In genomic region chr13:84025828-84026227, GRCh38 we compare ENCODE assay signal across 22 cellular contexts.
DNase-seq lines count a peak whose midpoint lies in the region; ATAC-seq, FAIRE-seq and TF ChIP-seq lines count a peak whose summit lies in the region.
"Had no signal": no experiment of that assay in that cellular context is flagged by ENCODE, and none has a peak within 500 bp of the region (broad histone marks: within the 10 kb centered on the region; RNA-seq: fewer than 3 reads in every experiment).

No MANE protein-coding gene starts in this region.

- no peak for ATAC-seq in HG03469 (IDR thresholded peaks at IDR 0.05; ENCODE audit: unreplicated experiment)
- ATAC-seq in activated T-helper 17 cell treated with anti-CD3 and anti-CD28 coated beads, Interleukin-2, amount 50 U/mL, for 72 hours (replicated peaks), result no peak
- ATAC-seq in GM18870 (IDR thresholded peaks at IDR 0.05; ENCODE audit: unreplicated experiment), result no peak
- ATAC-seq: A549, Panc1, SK-N-SH treated with all-trans-retinoic acid at 6 μM for 48 hours had no signal

- H3K4me3 ChIP-seq in H1 (ENCODE audit: extremely low read depth in 1 of 4, insufficient read depth in 2 of 4, low read depth in 3 of 4, low read length in 4 of 4) (no peak overlapping the region), neuronal stem cell (ENCODE audit: low read length in 2 of 2) (no peak overlapping the region)
- H3K4me3 ChIP-seq: A549 had no signal

- H3K9me3 ChIP-seq in H1 (ENCODE audit: insufficient read depth in 2 of 2, low read depth in 1 of 2, low read length in 1 of 2) (no peaks in the 10 kb centered on the region), neuronal stem cell (replicated peaks in 1 of 2; ENCODE audit: control insufficient read depth in 2 of 2, insufficient read depth in 1 of 2, low read depth in 1 of 2, low read length in 2 of 2) (peaks cover 0 to 8% of the 10 kb centered on the region in 2 donors)
- H3K9me3 ChIP-seq: A549, Caco-2 had no signal

- H3K79me1 ChIP-seq in H1 (ENCODE audit: low read depth, low read length) (no peaks in the 10 kb centered on the region), neuronal stem cell (ENCODE audit: low read depth, low read length) (no peaks in the 10 kb centered on the region)

- H4K8ac ChIP-seq in H1 (ENCODE audit: extremely low read depth, insufficient read depth, low read length), result no peak overlapping the region
- H4K8ac ChIP-seq in neuronal stem cell (ENCODE audit: low read depth, low read length), result no peak overlapping the region

- peak; percentile 19 for DNase-seq in ELF-1 (ENCODE audit: low read depth, low spot score)
- peak; percentile 82 for DNase-seq in NCI-H526 treated with DMSO at 0.1 percent for 48 hours (lab: John Stamatoyannopoulos, UW)
- DNase-seq in H1 (ENCODE audit: low read depth in 1 of 2, low spot score in 2 of 2), result no peak
- no peak for DNase-seq in neuronal stem cell (ENCODE audit: low spot score)
- DNase-seq in NCI-H1694 (lab: John Stamatoyannopoulos, UW), result no peak
- DNase-seq: Caco-2, GOT3, IMR-90, Karpas-422, NCI-H1105 treated with DMSO at 0.1 percent for 48 hours, NCI-H187, NCI-H82, Right ventricle myocardium superior, T-helper 1 cell had no signal

- no peak overlapping the region for H3K4ac ChIP-seq in H1 (replicated peaks; ENCODE audit: insufficient read length, low read depth, low read length)
- no peak overlapping the region for H3K4ac ChIP-seq in neuronal stem cell (ENCODE audit: low read length)

- H3K36me3 ChIP-seq in H1 (ENCODE audit: control insufficient read depth in 2 of 4, insufficient read depth in 4 of 4, low read length in 3 of 4) (no peaks in the 10 kb centered on the region), neuronal stem cell (replicated peaks in 1 of 2; ENCODE audit: control insufficient read depth in 2 of 2, insufficient read depth in 2 of 2, low read length in 2 of 2) (no peaks in the 10 kb centered on the region)

- no peaks in the 10 kb centered on the region for H3K79me2 ChIP-seq in H1 (ENCODE audit: control insufficient read depth in 1 of 2, insufficient read depth in 2 of 2, low read length in 2 of 2)

- CTCF ChIA-PET in H1 (lab: Charles Lee; ENCODE audit: partially characterized antibody), result interaction anchor here (0.5 kb wide), 1 partner anchor 1804 kb away, joined by 3 read pairs; no protein-coding TSS in a partner anchor

- no peaks in the 10 kb centered on the region for H3K27me3 Mint-ChIP-seq in activated T-helper 17 cell treated with anti-CD3 and anti-CD28 coated beads, Interleukin-2, amount 50 U/mL, for 72 hours

- TF ChIP-seq POLR2A in H1 (IDR thresholded peaks at IDR 0.05; ENCODE audit: control extremely low read depth in 1 of 2, low read depth in 2 of 2, low read length in 2 of 2), result no peak

- WGBS in H1 (ENCODE audit: extremely low coverage in 1 of 2, insufficient coverage in 1 of 2, insufficient read length in 1 of 2, insufficient replicate concordance in 2 of 2, low coverage in 1 of 2, low lambda C conversion rate in 2 of 2, missing lambda C conversion rate in 1 of 2), 2 experiments, result 74% methylated on average over 1 of the region's 1 CpG; no CpG with 5 or more reads in 1 of the 2 experiments
- WGBS in neuronal stem cell (ENCODE audit: extremely low coverage in 2 of 2, insufficient read length in 2 of 2, insufficient replicate concordance in 1 of 2), 2 donors, result no CpG with 5 or more reads among the region's 1 CpG

- H3K4me1 ChIP-seq in H1 (replicated peaks in 1 of 4; ENCODE audit: control insufficient read depth in 3 of 4, insufficient read depth in 4 of 4, low read length in 3 of 4) (peaks cover 0 to 3% (median 0%) of the 10 kb centered on the region in 4 experiments; a peak in 1 of 7 replicates), neuronal stem cell (ENCODE audit: control insufficient read depth in 2 of 2, insufficient read depth in 1 of 2, low read depth in 1 of 2, low read length in 2 of 2) (peaks cover 0 to 7% of the 10 kb centered on the region in 2 donors)
- H3K4me1 ChIP-seq: A549, Caco-2 had no signal

- H3K4me1 Mint-ChIP-seq in activated T-helper 17 cell treated with anti-CD3 and anti-CD28 coated beads, Interleukin-2, amount 50 U/mL, for 72 hours, result no peaks in the 10 kb centered on the region
- H3K4me1 Mint-ChIP-seq: CD14-positive monocyte had no signal

- H2BK20ac ChIP-seq in H1 (ENCODE audit: low read length), result no peak overlapping the region

- H3K9ac ChIP-seq in H1 (replicated peaks in 1 of 4; ENCODE audit: extremely low read depth in 1 of 4, low read depth in 3 of 4, low read length in 3 of 4) (no peak overlapping the region), neuronal stem cell (ENCODE audit: low read depth, low read length, poor library complexity) (no peak overlapping the region)

- POLR2A ChIA-PET in H1 (lab: Charles Lee; ENCODE audit: partially characterized antibody), result no interaction called here

- no peak overlapping the region for H3K56ac ChIP-seq in H1 (replicated peaks; ENCODE audit: insufficient read length, low read depth, low read length)

- H2BK120ac ChIP-seq in H1 (replicated peaks; ENCODE audit: low read depth, low read length) (no peak overlapping the region), neuronal stem cell (ENCODE audit: low read depth, low read length) (no peak overlapping the region)

- H3K14ac ChIP-seq in H1 (ENCODE audit: insufficient read length) (no peak overlapping the region), neuronal stem cell (ENCODE audit: low read length) (no peak overlapping the region)

- H3K27me3 ChIP-seq in H1 (replicated peaks in 1 of 4; ENCODE audit: control insufficient read depth in 3 of 4, extremely low read depth in 1 of 4, insufficient read depth in 3 of 4, low read length in 3 of 4) (peaks cover 7 to 23% (median 11%) of the 10 kb centered on the region in 4 experiments; a peak in 6 of 7 replicates), neuronal stem cell (ENCODE audit: control insufficient read depth in 3 of 3, insufficient read depth in 3 of 3, low read depth in 1 of 3, low read length in 3 of 3) (no peaks in the 10 kb centered on the region)

- no peak overlapping the region for H2AK5ac ChIP-seq in H1 (ENCODE audit: low read depth, low read length)
- H2AK5ac ChIP-seq in neuronal stem cell (ENCODE audit: low read depth, low read length), result no peak overlapping the region

- H3K27ac ChIP-seq in H1 (ENCODE audit: low read depth, low read length) (no peak overlapping the region), neuronal stem cell (replicated peaks; ENCODE audit: low read length) (no peak overlapping the region)
- H3K27ac ChIP-seq: A549 had no signal

- no peaks in the 10 kb centered on the region for H4K20me1 ChIP-seq in H1 (replicated peaks in 1 of 2; ENCODE audit: control insufficient read depth in 1 of 2, insufficient read depth in 2 of 2, low read length in 2 of 2)

- H3K27ac Mint-ChIP-seq in activated T-helper 17 cell treated with anti-CD3 and anti-CD28 coated beads, Interleukin-2, amount 50 U/mL, for 72 hours, result no peak overlapping the region
- H3K27ac Mint-ChIP-seq: CD14-positive monocyte had no signal

- no peak overlapping the region; a peak in 1 of 4 replicates for H3K4me2 ChIP-seq in H1 (ENCODE audit: insufficient read depth in 1 of 2, low read depth in 2 of 2, low read length in 2 of 2)
- H3K4me2 ChIP-seq in neuronal stem cell (ENCODE audit: insufficient read depth, low read length, poor library complexity, severe bottlenecking), result no peak overlapping the region
- H3K4me2 ChIP-seq: A549 had no signal

- no peaks in the 10 kb centered on the region for H3K36me3 Mint-ChIP-seq in activated T-helper 17 cell treated with anti-CD3 and anti-CD28 coated beads, Interleukin-2, amount 50 U/mL, for 72 hours (ENCODE audit: low read depth)
- H3K36me3 Mint-ChIP-seq: CD14-positive monocyte had no signal

- H3K18ac ChIP-seq in H1 (ENCODE audit: extremely low read depth, low read length), result no peak overlapping the region
- H3K18ac ChIP-seq in neuronal stem cell (ENCODE audit: low read length), result no peak overlapping the region

- no peak for TF ChIP-seq RAD21 in H1 (IDR thresholded peaks at IDR 0.05 in 1 of 2, conservative IDR thresholded peaks at IDR 0.05 in 1 of 2; ENCODE audit: low read depth in 2 of 2, low read length in 2 of 2)

- H4K91ac ChIP-seq in H1 (replicated peaks; ENCODE audit: insufficient read length, low read length), result no peak overlapping the region
- H4K91ac ChIP-seq in neuronal stem cell (ENCODE audit: low read depth, low read length, poor library complexity), result no peak overlapping the region

- no peak overlapping the region for H2AFZ ChIP-seq in H1 (ENCODE audit: low read length)
- H2AFZ ChIP-seq in neuronal stem cell (ENCODE audit: low read length), result peak overlapping the region; percentile 77

- peak; percentile 84 for FAIRE-seq in H1 (lab: Jason Lieb, UNC)
- FAIRE-seq: A549, GM18507 had no signal

- no peak overlapping the region for H4K5ac ChIP-seq in H1 (ENCODE audit: insufficient read length, low read depth, low read length)

- TF ChIP-seq EP300 in H1 (IDR thresholded peaks at IDR 0.05; ENCODE audit: borderline replicate concordance in 1 of 2, low read depth in 2 of 2, low read length in 2 of 2), result no peak

- H3K23ac ChIP-seq in H1 (ENCODE audit: insufficient read length), result no peak overlapping the region
- no peak overlapping the region for H3K23ac ChIP-seq in neuronal stem cell (ENCODE audit: low read depth, low read length, poor library complexity)

- TF ChIP-seq CTCF in H1 (IDR thresholded peaks at IDR 0.05; ENCODE audit: control extremely low read depth in 1 of 3, insufficient read depth in 1 of 3, low read depth in 1 of 3, low read length in 3 of 3), result no peak

- H2BK12ac ChIP-seq in H1 (ENCODE audit: low read depth, low read length) (no peak overlapping the region), neuronal stem cell (ENCODE audit: low read length) (no peak overlapping the region)

- H2BK15ac ChIP-seq in H1 (ENCODE audit: low read length) (no peak overlapping the region), neuronal stem cell (ENCODE audit: low read length) (no peak overlapping the region)

- H3K4me3 Mint-ChIP-seq in activated T-helper 17 cell treated with anti-CD3 and anti-CD28 coated beads, Interleukin-2, amount 50 U/mL, for 72 hours, result no peak overlapping the region
- H3K4me3 Mint-ChIP-seq: CD14-positive monocyte had no signal

- no peaks in the 10 kb centered on the region for H3K23me2 ChIP-seq in H1 (ENCODE audit: low read depth, low read length)

- no peak overlapping the region for H2BK5ac ChIP-seq in H1 (ENCODE audit: low read depth, low read length)
- H2BK5ac ChIP-seq in neuronal stem cell (ENCODE audit: low read length), result no peak overlapping the region

- H3K9me3 Mint-ChIP-seq in activated T-helper 17 cell treated with anti-CD3 and anti-CD28 coated beads, Interleukin-2, amount 50 U/mL, for 72 hours, result no peaks in the 10 kb centered on the region

Comparison
In these comparisons a context has a peak if more than half of its experiments do, and no peak if none do; other contexts are left out.
1. DNase-seq: peak in ELF-1 (single experiment) and NCI-H526 treated with DMSO at 0.1 percent for 48 hours (single experiment); none in H1 (0 of 2), neuronal stem cell (single experiment) and NCI-H1694 (single experiment).